ENCODE assay signal across 30 cellular contexts in genomic region chr3:56190906-56191305, GRCh38.
"Had no signal": no experiment of that assay in that cellular context is flagged by ENCODE, and none has a peak within 500 bp of the region (broad histone marks: within the 10 kb centered on the region; RNA-seq: fewer than 3 reads in every experiment).

No MANE protein-coding gene starts in this region.

- H3K4me2 ChIP-seq: KMS-11 had no signal

- H3K27me3 ChIP-seq: body of pancreas, breast epithelium had no signal

- H3K4me3 ChIP-seq: body of pancreas, breast epithelium, SK-N-MC had no signal

- DNase-seq: activated CD4-positive, alpha-beta T cell treated with anti-CD3 and anti-CD28 coated beads, Interleukin-2, amount 10 ng/mL, durations not matched to agents 24 days and 14 days; activated CD4-positive, alpha-beta T cell treated with anti-CD3 and anti-CD28 coated beads, Interleukin-2, amount 50 U/mL, for 4 hours; activated CD8-positive, alpha-beta T cell treated with anti-CD3 and anti-CD28 coated beads for 36 hours; activated effector memory CD4-positive, alpha-beta T cell treated with anti-CD3 and anti-CD28 coated beads, Interleukin-2, amount 50 U/mL, for 16 hours; activated naive CD4-positive, alpha-beta T cell treated with Interleukin-2 at 50 U/mL for 16 hours; activated naive CD8-positive, alpha-beta T cell treated with anti-CD3 and anti-CD28 coated beads, Interleukin-2, amount 10 ng/mL, durations not matched to agents 7 days and 5 days; activated T-cell treated with anti-CD3 and anti-CD28 coated beads, Interleukin-2, amount 50 U/mL, for 1 hour; activated T-cell treated with anti-CD3 and anti-CD28 coated beads, Interleukin-2, amount 50 U/mL, for 72 hours; amygdala; body of pancreas; MM.1S; MV-4-11; NCI-H1092; NCI-H1436 treated with DMSO at 0.1 percent for 48 hours; NCI-H187; NCI-H2029 treated with DMSO at 0.1 percent for 48 hours; NCI-H2107; NCI-H226; NCI-H446 treated with DMSO at 0.1 percent for 48 hours; NCI-H524; NCI-H69; NCI-H82; NK-92 treated with Interleukin-12 subunit alpha and Interleukin-12 subunit beta, amount 100 ng/mL, for 24 hours; PC-3; Right ventricle myocardium superior; T1000 had no signal

- H3K9me3 ChIP-seq: body of pancreas, breast epithelium had no signal

- H3K4me1 ChIP-seq: body of pancreas, breast epithelium had no signal

- H3K27ac ChIP-seq: body of pancreas, breast epithelium, KMS-11, SK-N-MC had no signal

- ATAC-seq: activated CD8-positive, alpha-beta T cell treated with anti-CD3 and anti-CD28 coated beads for 36 hours; activated T-cell treated with anti-CD3 and anti-CD28 coated beads, Interleukin-2, amount 50 U/mL, for 72 hours; activated T-helper 17 cell treated with anti-CD3 and anti-CD28 coated beads, Interleukin-2, amount 50 U/mL, for 72 hours; body of pancreas; PC-3 had no signal

- H3K36me3 ChIP-seq: breast epithelium had no signal
